ENCODE assay signal across 12 cellular contexts in the genomic region with DNA sequence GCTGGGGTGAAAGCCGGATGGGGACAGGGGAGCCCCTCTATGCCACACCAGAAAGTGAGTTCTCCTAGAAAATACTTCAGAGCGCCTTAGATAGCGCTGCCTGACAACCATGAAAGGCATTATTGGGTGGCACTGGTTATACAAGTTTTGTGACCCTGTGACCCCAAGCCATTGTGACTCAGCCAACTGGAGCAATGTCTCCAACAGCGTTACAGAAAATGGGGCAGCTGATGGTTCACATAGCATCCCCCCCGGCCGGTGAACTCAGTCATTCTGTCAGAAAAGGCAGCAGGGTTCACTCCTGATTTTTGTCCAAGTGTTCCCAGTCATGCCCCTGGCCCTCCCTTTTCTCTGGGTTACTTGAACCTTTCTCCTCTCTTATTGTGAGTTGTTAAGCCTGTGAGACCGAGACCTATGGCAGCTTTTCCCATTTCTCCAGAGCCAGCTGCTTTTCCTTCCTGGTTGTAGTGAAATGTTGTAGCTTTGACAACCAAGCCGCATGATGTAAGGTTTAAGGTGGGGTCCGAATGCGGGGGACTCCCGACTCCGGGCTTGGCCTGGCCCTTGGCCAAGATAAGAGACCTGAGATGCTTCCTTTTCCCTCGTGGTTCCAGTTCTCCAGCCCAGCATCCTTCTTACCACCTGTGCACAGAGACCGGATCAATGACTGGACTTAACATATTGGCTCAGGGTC. TPM values are rescaled to one million over a fixed set of nuclear protein-coding genes. Genes with fewer than 3 reads are reported as not detected.
DNase-seq lines count a peak whose midpoint lies in the region; ATAC-seq, FAIRE-seq and TF ChIP-seq lines count a peak whose summit lies in the region.
"Had no signal": no experiment of that assay in that cellular context is flagged by ENCODE, and none has a peak within 500 bp of the region (broad histone marks: within the 10 kb centered on the region; RNA-seq: fewer than 3 reads in every experiment).

No MANE protein-coding gene starts in this region.

- H3K4me1 ChIP-seq in left ventricle myocardium inferior (peaks cover 99% of the 10 kb centered on the region), esophagus muscularis mucosa (peaks cover 91 to 100% (median 100%) of the 10 kb centered on the region in 4 donors), pancreas (peaks cover 0 to 5% (median 4%) of the 10 kb centered on the region in 3 donors)

- intact Hi-C loops in left ventricle myocardium inferior (cut with micrococcal nuclease) = no loop called here
- intact Hi-C loops in Right ventricle myocardium inferior (cut with DNase I) = no loop called here
- intact Hi-C loops in esophagus muscularis mucosa (cut with DNase I) = no loop called here
- intact Hi-C loops in pancreas (cut with DNase I) = no loop called here

- no peak for DNase-seq in left ventricle myocardium inferior
- no peak for DNase-seq in Right ventricle myocardium inferior (ENCODE audit: missing footprints)
- no peak for DNase-seq in esophagus muscularis mucosa (ENCODE audit: extremely low spot score)
- DNase-seq in pancreas = peak in 2 of 6 donors; percentile 18 to 29
- no peak for DNase-seq in brain microvascular endothelial cell
- DNase-seq in NCI-H345 treated with DMSO at 0.1 percent for 48 hours (lab: John Stamatoyannopoulos, UW; ENCODE audit: unreplicated experiment) = no peak
- no peak for DNase-seq in stimulated activated naive CD4-positive, alpha-beta T cell (lab: John Stamatoyannopoulos, UW)
- DNase-seq: aorta, NCI-H226 had no signal

- H3K27ac ChIP-seq in left ventricle myocardium inferior (replicated peaks) (peak overlapping the region; percentile 90), esophagus muscularis mucosa (replicated peaks in 1 of 4) (peak overlapping the region; percentile 94 to 100 (median 98)), pancreas (peak overlapping the region in 2 of 4 donors; percentile 12 to 27), brain microvascular endothelial cell (no peak overlapping the region)
- H3K27ac ChIP-seq: neutrophil had no signal

- ATAC-seq in Right ventricle myocardium inferior (no peak), pancreas (peak; percentile 39 to 54 (median 44)), HG03520 (IDR thresholded peaks at IDR 0.05; ENCODE audit: unreplicated experiment) (no peak)

- no peak for TF ChIP-seq POLR2A in esophagus muscularis mucosa (IDR thresholded peaks at IDR 0.05; ENCODE audit: low read depth)

- FAIRE-seq in pancreas (lab: Jason Lieb, UNC) = no peak
- FAIRE-seq: frontal cortex had no signal

- 42% methylated on average over 12 of the region's 14 CpGs for WGBS in esophagus muscularis mucosa
- WGBS in pancreas, 2 donors = 62 to 63% methylated on average over 14 of the region's 14 CpGs

- H3K4me3 ChIP-seq in left ventricle myocardium inferior (no peak overlapping the region), esophagus muscularis mucosa (no peak overlapping the region), pancreas (no peak overlapping the region), brain microvascular endothelial cell (ENCODE audit: low read depth, low read length) (no peak overlapping the region)

- no peak for TF ChIP-seq CTCF in left ventricle myocardium inferior (IDR thresholded peaks at IDR 0.05; ENCODE audit: borderline replicate concordance)
- TF ChIP-seq CTCF in esophagus muscularis mucosa (IDR thresholded peaks at IDR 0.05) = no peak
- no peak for TF ChIP-seq CTCF in pancreas (IDR thresholded peaks at IDR 0.05)
- no peak for TF ChIP-seq CTCF in brain microvascular endothelial cell (IDR thresholded peaks at IDR 0.05; ENCODE audit: low read depth, low read length, missing control alignments)

- H3K36me3 ChIP-seq in left ventricle myocardium inferior (peaks cover 5% of the 10 kb centered on the region), esophagus muscularis mucosa (peaks cover 0 to 31% (median 8%) of the 10 kb centered on the region in 4 donors), pancreas (peaks cover 0 to 11% (median 0%) of the 10 kb centered on the region in 3 donors), brain microvascular endothelial cell (replicated peaks) (no peaks in the 10 kb centered on the region)
- H3K36me3 ChIP-seq: neutrophil had no signal

- TF ChIP-seq EP300 in esophagus muscularis mucosa (IDR thresholded peaks at IDR 0.05) = no peak

- no peaks in the 10 kb centered on the region for H3K27me3 ChIP-seq in left ventricle myocardium inferior (ENCODE audit: low read depth)
- H3K27me3 ChIP-seq in esophagus muscularis mucosa = no peaks in the 10 kb centered on the region
- no peaks in the 10 kb centered on the region for H3K27me3 ChIP-seq in pancreas
- H3K27me3 ChIP-seq in brain microvascular endothelial cell (replicated peaks) = no peaks in the 10 kb centered on the region
- H3K27me3 ChIP-seq: neutrophil had no signal

- H3K9me3 ChIP-seq in left ventricle myocardium inferior (replicated peaks) (no peaks in the 10 kb centered on the region), esophagus muscularis mucosa (no peaks in the 10 kb centered on the region), pancreas (no peaks in the 10 kb centered on the region)
- H3K9me3 ChIP-seq: neutrophil had no signal

- in situ Hi-C loops in brain microvascular endothelial cell (cut with HindIII; ENCODE audit: low pct_ligation_motif_present, low sequenced_read_pairs) = no loop called here

RNA-seq across cellular contexts. Expression of a gene that starts 22.0 kb away (rescaled TPM):
- total RNA-seq in left ventricle myocardium inferior = 55.5 TPM
- total RNA-seq in Right ventricle myocardium inferior = 46.9 TPM
- 100 to 1,000 TPM; 349 to 416 (median 399) TPM for total RNA-seq in esophagus muscularis mucosa
- 100 to 1,000 TPM in 1 of 6 donors, 10 to 100 TPM in 5; 28.6 to 108 (median 33.8) TPM for total RNA-seq in pancreas
- 10 to 100 TPM; 25.1 to 85.6 TPM for polyA plus RNA-seq in pancreas

Comparison
In these comparisons a context has a peak if more than half of its experiments do, and no peak if none do; other contexts are left out.
1. ATAC-seq: peak in pancreas (4 of 4); none in Right ventricle myocardium inferior (single experiment) and HG03520 (single experiment).